Comparison of ENCODE assay signal across 9 cellular contexts in the genomic region with DNA sequence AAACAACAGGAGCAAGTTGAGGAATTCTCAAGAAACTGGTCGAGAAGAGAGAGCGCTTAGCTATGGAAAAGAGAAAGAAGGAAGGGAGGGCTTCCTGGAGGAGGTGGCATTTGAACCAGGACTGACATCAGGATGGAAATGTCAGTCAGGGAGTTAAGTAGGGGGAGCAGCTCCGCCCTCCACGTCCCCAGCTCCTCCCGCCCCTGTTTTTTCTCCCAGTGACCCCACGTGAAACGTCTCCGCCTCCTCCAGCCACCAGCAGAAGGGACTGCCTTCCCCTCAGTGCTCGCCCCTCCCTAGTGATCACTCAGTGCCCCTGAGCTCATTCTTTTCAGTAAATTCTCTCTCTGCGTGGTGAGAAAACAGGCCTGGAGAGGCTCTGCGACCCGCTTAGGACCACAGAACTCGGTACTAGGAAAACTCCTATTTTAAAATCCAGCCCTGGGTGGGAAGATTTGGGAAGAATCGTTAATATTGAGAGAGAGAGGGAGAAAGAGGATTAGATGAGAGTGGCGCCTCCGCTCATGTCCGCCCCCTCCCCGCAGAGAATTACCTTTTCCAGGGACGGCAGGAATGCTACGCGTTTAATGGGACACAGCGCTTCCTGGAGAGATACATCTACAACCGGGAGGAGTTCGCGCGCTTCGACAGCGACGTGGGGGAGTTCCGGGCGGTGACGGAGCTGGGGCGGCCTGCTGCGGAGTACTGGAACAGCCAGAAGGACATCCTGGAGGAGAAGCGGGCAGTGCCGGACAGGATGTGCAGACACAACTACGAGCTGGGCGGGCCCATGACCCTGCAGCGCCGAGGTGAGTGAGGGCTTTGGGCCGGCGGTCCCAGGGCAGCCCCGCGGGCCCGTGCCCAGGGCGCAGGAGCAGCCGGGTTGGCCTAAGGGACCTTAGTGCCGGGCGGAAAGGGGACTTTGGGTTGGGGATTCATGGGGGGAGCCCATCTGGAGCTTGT. TPM values are rescaled to one million over a fixed set of nuclear protein-coding genes. Genes with fewer than 3 reads are reported as not detected.
DNase-seq lines count a peak whose midpoint lies in the region; FAIRE-seq and TF ChIP-seq lines count a peak whose summit lies in the region.
"Had no signal": no experiment of that assay in that cellular context is flagged by ENCODE, and none has a peak within 500 bp of the region (broad histone marks: within the 10 kb centered on the region; RNA-seq: fewer than 3 reads in every experiment).

No MANE protein-coding gene starts in this region.

- H3K36me3 ChIP-seq in HUES48 (ENCODE audit: control insufficient read depth, insufficient read depth, low read length) (peaks cover 6% of the 10 kb centered on the region), endothelial cell of umbilical vein (ENCODE audit: control insufficient read depth in 2 of 2, extremely low read depth in 1 of 2, insufficient read depth in 2 of 2, low read length in 2 of 2) (no peaks in the 10 kb centered on the region), thymus (ENCODE audit: control insufficient read depth, insufficient read depth) (no peaks in the 10 kb centered on the region)

- BruUV-seq in endothelial cell of umbilical vein (replicated peaks; lab: Mats Ljungman, UMichigan): no TSS peak

- dilution Hi-C loops in endothelial cell of umbilical vein (cut with MboI; ENCODE audit: extremely low pct_ligation_motif_present, low sequenced_read_pairs): no loop called here

- DNase-seq in AG08395 (ENCODE audit: low spot score) (peak; percentile 68), endothelial cell of umbilical vein (ENCODE audit: low read depth, low spot score) (peak; percentile 72), medulla oblongata (ENCODE audit: extremely low spot score) (peak; percentile 70), middle frontal gyrus (ENCODE audit: extremely low spot score, low spot score) (no peak), NCI-H2171 treated with DMSO at 0.1 percent for 48 hours (lab: John Stamatoyannopoulos, UW) (no peak), T-helper 1 cell (no peak)

- H3K4me3 ChIP-seq in HUES48 (ENCODE audit: low read depth, low read length) (peak overlapping the region; percentile 79), endothelial cell of umbilical vein (replicated peaks in 1 of 3; ENCODE audit: insufficient read depth in 1 of 3, low read depth in 1 of 3, low read length in 3 of 3) (peak overlapping the region; percentile 41 to 76 (median 52)), thymus (ENCODE audit: low read length) (peak overlapping the region; percentile 23)

- H3K27ac ChIP-seq in HUES48 (ENCODE audit: low read depth, low read length): peak overlapping the region; percentile 84
- no peak overlapping the region for H3K27ac ChIP-seq in endothelial cell of umbilical vein (ENCODE audit: insufficient read depth, low read depth, low read length)
- peak overlapping the region; percentile 36 for H3K27ac ChIP-seq in thymus (ENCODE audit: low read depth)

- peaks cover 5% of the 10 kb centered on the region; the same call in 1 of the 2 replicates for H3K27me3 ChIP-seq in HUES48 (ENCODE audit: control insufficient read depth, insufficient read depth, low read length)
- no peaks in the 10 kb centered on the region for H3K27me3 ChIP-seq in endothelial cell of umbilical vein (ENCODE audit: control insufficient read depth in 2 of 2, insufficient read depth in 2 of 2, low read length in 2 of 2)
- H3K27me3 ChIP-seq in thymus (ENCODE audit: control insufficient read depth, insufficient read depth): no peaks in the 10 kb centered on the region

- no peaks in the 10 kb centered on the region for H4K20me1 ChIP-seq in endothelial cell of umbilical vein (replicated peaks; ENCODE audit: control insufficient read depth, extremely low read depth, insufficient read depth, low read length)

- intact Hi-C loops in endothelial cell of umbilical vein (cut with micrococcal nuclease): loop anchor here (2.0 kb wide), 1 partner anchor 66 kb away; no protein-coding TSS in a partner anchor

- peak overlapping the region; percentile 52 for H3K9ac ChIP-seq in HUES48 (ENCODE audit: low read depth, low read length)
- peak overlapping the region; percentile 62 for H3K9ac ChIP-seq in endothelial cell of umbilical vein (replicated peaks; ENCODE audit: extremely low read depth, insufficient read depth, low read length)

- no peaks in the 10 kb centered on the region for H3K79me2 ChIP-seq in endothelial cell of umbilical vein (ENCODE audit: control insufficient read depth, insufficient read depth, low read length)

- CTCF ChIA-PET in endothelial cell of umbilical vein (lab: Charles Lee): interaction anchor here (0.6 to 5.3 kb wide), 10 partner anchors 10 to 242 kb away, joined by 3 to 88 read pairs (median 3); partner anchors contain the start of gene TAP2

- H3K4me2 ChIP-seq in endothelial cell of umbilical vein (ENCODE audit: insufficient read depth, low read length): peak overlapping the region; percentile 89

- WGBS in thymus: 71% methylated on average over 49 of the region's 49 CpGs

- FAIRE-seq in endothelial cell of umbilical vein (lab: Jason Lieb, UNC): peak; percentile 79
- FAIRE-seq: colon had no signal

- peak overlapping the region; percentile 89 for H2AFZ ChIP-seq in endothelial cell of umbilical vein (ENCODE audit: low read depth, low read length)

- no peak for TF ChIP-seq POLR2A in endothelial cell of umbilical vein (IDR thresholded peaks at IDR 0.05; ENCODE audit: low read depth, low read length)

- H3K4me1 ChIP-seq in HUES48 (ENCODE audit: control insufficient read depth, insufficient read depth, low read length): peaks cover 6% of the 10 kb centered on the region; the same call in 1 of the 2 replicates
- peaks cover 4% of the 10 kb centered on the region for H3K4me1 ChIP-seq in endothelial cell of umbilical vein (ENCODE audit: control insufficient read depth, extremely low read depth, insufficient read depth, low read length)
- no peaks in the 10 kb centered on the region for H3K4me1 ChIP-seq in thymus (ENCODE audit: control insufficient read depth, insufficient read depth, low read length)

- no peak for TF ChIP-seq CTCF in endothelial cell of umbilical vein (IDR thresholded peaks at IDR 0.05; ENCODE audit: extremely low read depth in 1 of 2, insufficient read depth in 1 of 2, low read depth in 1 of 2, low read length in 2 of 2)

- H3K9me3 ChIP-seq in HUES48 (ENCODE audit: control insufficient read depth, insufficient read depth, low read length) (no peaks in the 10 kb centered on the region), endothelial cell of umbilical vein (replicated peaks; ENCODE audit: control insufficient read depth, insufficient read depth, low read length) (no peaks in the 10 kb centered on the region), thymus (ENCODE audit: control insufficient read depth) (no peaks in the 10 kb centered on the region)

- H3K9me1 ChIP-seq in endothelial cell of umbilical vein (replicated peaks; ENCODE audit: control insufficient read depth, extremely low read depth, insufficient read depth, low read length): no peaks in the 10 kb centered on the region

- POLR2A ChIA-PET in endothelial cell of umbilical vein (lab: Charles Lee): interaction anchor here (1.3 to 1.4 kb wide), 2 partner anchors 62 to 108 kb away, joined by 3 read pairs; no protein-coding TSS in a partner anchor

TF ChIP-seq in endothelial cell of umbilical vein, 7 proteins besides CTCF, POLR2A, EP300 and RAD21:
- TF ChIP-seq EZH2 (IDR thresholded peaks at IDR 0.05; ENCODE audit: borderline replicate concordance, low read depth, low read length, severe bottlenecking) (peak; percentile 50), MAX (IDR thresholded peaks at IDR 0.05; ENCODE audit: insufficient read depth, insufficient read length) (no peak)
TF ChIP-seq in endothelial cell of umbilical vein: peak in this region for 1.

RNA-seq across cellular contexts. Expression of gene HLA-DPB1, which starts 4.6 kb away (rescaled TPM):
- total RNA-seq in endothelial cell of umbilical vein: 2.3 and 19.1 TPM in 2 replicates
- polyA plus RNA-seq in endothelial cell of umbilical vein: 26.1 and 38.0 TPM in 2 replicates
- polyA plus RNA-seq in endothelial cell of umbilical vein (2011; cell fraction: cytosol; rRNA removed): 42.6 and 45.6 TPM in 2 replicates
- 16.7 and 18.2 TPM in 2 replicates for polyA plus RNA-seq in endothelial cell of umbilical vein (2011; cell fraction: nucleus; rRNA removed)
- polyA plus RNA-seq in endothelial cell of umbilical vein (2012): 9.2 and 9.8 TPM in 2 replicates
- 18.1 and 19.0 TPM in 2 replicates for polyA minus RNA-seq in endothelial cell of umbilical vein
- polyA minus RNA-seq in endothelial cell of umbilical vein (2011; cell fraction: cytosol; rRNA and poly(A)+ RNA removed): not detected
- polyA minus RNA-seq in endothelial cell of umbilical vein (2011; cell fraction: nucleus; rRNA and poly(A)+ RNA removed): 4.7 and 6.9 TPM in 2 replicates
- polyA plus RNA-seq in thymus: 575 TPM

RNA-seq across cellular contexts. Expression of gene HLA-DPA1, which starts 7.0 kb away (rescaled TPM):
- 11.4 TPM in 1 of 2 replicates, not detected in the other for total RNA-seq in endothelial cell of umbilical vein
- polyA plus RNA-seq in endothelial cell of umbilical vein: 18.9 and 23.2 TPM in 2 replicates
- 11.8 and 15.9 TPM in 2 replicates for polyA plus RNA-seq in endothelial cell of umbilical vein (2011; cell fraction: cytosol; rRNA removed)
- 5.7 and 7.1 TPM in 2 replicates for polyA plus RNA-seq in endothelial cell of umbilical vein (2011; cell fraction: nucleus; rRNA removed)
- 4.5 and 5.6 TPM in 2 replicates for polyA plus RNA-seq in endothelial cell of umbilical vein (2012)
- 9.4 and 17.6 TPM in 2 replicates for polyA minus RNA-seq in endothelial cell of umbilical vein
- polyA minus RNA-seq in endothelial cell of umbilical vein (2011; cell fraction: cytosol; rRNA and poly(A)+ RNA removed): not detected
- polyA minus RNA-seq in endothelial cell of umbilical vein (2011; cell fraction: nucleus; rRNA and poly(A)+ RNA removed): 1.5 and 4.9 TPM in 2 replicates
- polyA plus RNA-seq in thymus: 332 TPM

Comparison
In these comparisons a context has a peak if more than half of its experiments do, and no peak if none do; other contexts are left out.
1. DNase-seq: peak in AG08395 (single experiment), endothelial cell of umbilical vein (single experiment) and medulla oblongata (single experiment); none in middle frontal gyrus (single experiment), NCI-H2171 treated with DMSO at 0.1 percent for 48 hours (single experiment) and T-helper 1 cell (0 of 5).
2. H3K4me3 ChIP-seq: peak in every context shown above with its lines; median percentile 79 in HUES48; 52 in endothelial cell of umbilical vein; 23 in thymus.
3. RNA of gene HLA-DPB1, which starts 4.6 kb away (polyA plus RNA-seq): 575 TPM in thymus (single experiment); 9.2 to 45.6 TPM in endothelial cell of umbilical vein; every median in the first group is over 10 times any median in the second.
4. RNA of gene HLA-DPA1, which starts 7.0 kb away (polyA plus RNA-seq): 332 TPM in thymus (single experiment); 4.5 to 23.2 TPM in endothelial cell of umbilical vein; every median in the first group is over 10 times any median in the second.